8 cellular contexts compared by ENCODE assay signal in genomic region chr20:63518946-63519764, GRCh38. TPM values are rescaled to one million over a fixed set of nuclear protein-coding genes. Genes with fewer than 3 reads are reported as not detected.
A peak's percentile ranks its signal among the peaks of the same experiment; 100 is the strongest.
DNase-seq lines count a peak whose midpoint lies in the region; ATAC-seq and TF ChIP-seq lines count a peak whose summit lies in the region.

No MANE protein-coding gene starts in this region.

- no peak for DNase-seq in HEK293T (ENCODE audit: extremely low spot score)
- DNase-seq in activated naive CD8-positive, alpha-beta T cell treated with anti-CD3 and anti-CD28 coated beads for 36 hours: no peak
- no peak for DNase-seq in stimulated activated naive CD4-positive, alpha-beta T cell (lab: John Stamatoyannopoulos, UW)
- no peak for DNase-seq in NCI-H1930 (lab: John Stamatoyannopoulos, UW)

- no peaks in the 10 kb centered on the region for H3K36me3 ChIP-seq in iPS-18a (ENCODE audit: control insufficient read depth, low read depth, low read length)

- CTCF ChIA-PET in HEK293T (lab: Yijun Ruan, JAX): interaction anchor here (0.9 kb wide), 1 partner anchor 22 kb away, joined by 3 read pairs; no protein-coding TSS in a partner anchor

- H3K4me3 ChIP-seq in iPS-18a (ENCODE audit: low read length) (peak overlapping the region; percentile 87), skin epidermis (peak overlapping the region; percentile 53 to 89 (median 83))

- H3K27ac Mint-ChIP-seq in activated naive CD8-positive, alpha-beta T cell treated with anti-CD3 and anti-CD28 coated beads for 36 hours: no peak overlapping the region

- no peaks in the 10 kb centered on the region for H3K27me3 Mint-ChIP-seq in activated naive CD8-positive, alpha-beta T cell treated with anti-CD3 and anti-CD28 coated beads for 36 hours

- H3K36me3 Mint-ChIP-seq in activated naive CD8-positive, alpha-beta T cell treated with anti-CD3 and anti-CD28 coated beads for 36 hours: peaks cover 23% of the 10 kb centered on the region

- H3K27me3 ChIP-seq in iPS-18a (ENCODE audit: control insufficient read depth, insufficient read depth, low read length): peaks cover 20% of the 10 kb centered on the region

- no peak overlapping the region for H3K27ac ChIP-seq in iPS-18a (ENCODE audit: low read length)
- H3K27ac ChIP-seq in skin epidermis: peak overlapping the region in 13 of 21 experiments; percentile 93 to 100 (median 99)

- peak overlapping the region; percentile 73 for H3K4me3 Mint-ChIP-seq in activated naive CD8-positive, alpha-beta T cell treated with anti-CD3 and anti-CD28 coated beads for 36 hours

- no peaks in the 10 kb centered on the region for H3K9me3 ChIP-seq in iPS-18a (ENCODE audit: control insufficient read depth, low read depth, low read length)

- peaks cover 6% of the 10 kb centered on the region for H3K4me1 Mint-ChIP-seq in activated naive CD8-positive, alpha-beta T cell treated with anti-CD3 and anti-CD28 coated beads for 36 hours

- H3K4me1 ChIP-seq in iPS-18a (ENCODE audit: control insufficient read depth, low read depth, low read length): peaks cover 3% of the 10 kb centered on the region

- peak overlapping the region; percentile 39 for H3K9ac ChIP-seq in iPS-18a (ENCODE audit: low read length)

- H3K9me3 Mint-ChIP-seq in activated naive CD8-positive, alpha-beta T cell treated with anti-CD3 and anti-CD28 coated beads for 36 hours: peaks cover 10% of the 10 kb centered on the region

- POLR2A ChIA-PET in HEK293T (lab: Yijun Ruan, JAX): interaction anchor here (2.2 kb wide), 1 partner anchor 12 kb away, joined by 8 read pairs; no protein-coding TSS in a partner anchor

- ATAC-seq in HG03457 (IDR thresholded peaks at IDR 0.05; ENCODE audit: unreplicated experiment) (no peak), HG03135 (IDR thresholded peaks at IDR 0.05; ENCODE audit: unreplicated experiment) (no peak)

TF ChIP-seq in HEK293T, 16 proteins besides CTCF, POLR2A, EP300 and RAD21:
- no peak for TF ChIP-seq HDGF (IDR thresholded peaks at IDR 0.05; ENCODE audit: borderline replicate concordance)
- peak; percentile 30; the same call in 1 of the 2 replicates for TF ChIP-seq L3MBTL2 (conservative IDR thresholded peaks at IDR 0.05)
- TF ChIP-seq CTBP1 (IDR thresholded peaks at IDR 0.05; ENCODE audit: borderline replicate concordance): no peak
- TF ChIP-seq NFRKB (IDR thresholded peaks at IDR 0.05): no peak
- TF ChIP-seq ARNT (IDR thresholded peaks at IDR 0.05): no peak
- TF ChIP-seq, protein P1, sequence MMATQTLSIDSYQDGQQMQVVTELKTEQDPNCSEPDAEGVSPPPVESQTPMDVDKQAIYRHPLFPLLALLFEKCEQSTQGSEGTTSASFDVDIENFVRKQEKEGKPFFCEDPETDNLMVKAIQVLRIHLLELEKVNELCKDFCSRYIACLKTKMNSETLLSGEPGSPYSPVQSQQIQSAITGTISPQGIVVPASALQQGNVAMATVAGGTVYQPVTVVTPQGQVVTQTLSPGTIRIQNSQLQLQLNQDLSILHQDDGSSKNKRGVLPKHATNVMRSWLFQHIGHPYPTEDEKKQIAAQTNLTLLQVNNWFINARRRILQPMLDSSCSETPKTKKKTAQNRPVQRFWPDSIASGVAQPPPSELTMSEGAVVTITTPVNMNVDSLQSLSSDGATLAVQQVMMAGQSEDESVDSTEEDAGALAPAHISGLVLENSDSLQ (IDR thresholded peaks at IDR 0.05): no peak
- no peak for TF ChIP-seq ELF4 (IDR thresholded peaks at IDR 0.05)

RNA-seq across cellular contexts. Expression of gene PPDPF, which starts 1.4 kb away (rescaled TPM):
- 100 to 1,000 TPM; 128 to 136 TPM for total RNA-seq in activated naive CD8-positive, alpha-beta T cell treated with anti-CD3 and anti-CD28 coated beads for 36 hours

RNA-seq across cellular contexts. Expression of gene PTK6, which starts 18.0 kb away (rescaled TPM):
- total RNA-seq in activated naive CD8-positive, alpha-beta T cell treated with anti-CD3 and anti-CD28 coated beads for 36 hours: under 1 TPM; 0.16 to 0.26 TPM

RNA-seq across cellular contexts. Expression of gene EEF1A2, which starts 20.3 kb away (rescaled TPM):
- under 1 TPM in 1 of 2 experiments, not detected in 1; 0.27 TPM for total RNA-seq in activated naive CD8-positive, alpha-beta T cell treated with anti-CD3 and anti-CD28 coated beads for 36 hours

RNA-seq across cellular contexts. Expression of gene SRMS, which starts 28.4 kb away (rescaled TPM):
- total RNA-seq in activated naive CD8-positive, alpha-beta T cell treated with anti-CD3 and anti-CD28 coated beads for 36 hours: not detected

RNA-seq across cellular contexts. Expression of gene FNDC11, which starts 34.8 kb away (rescaled TPM):
- under 1 TPM; 0.10 to 0.20 TPM for total RNA-seq in activated naive CD8-positive, alpha-beta T cell treated with anti-CD3 and anti-CD28 coated beads for 36 hours
